1 cellular context compared by ENCODE assay signal in the genomic region with DNA sequence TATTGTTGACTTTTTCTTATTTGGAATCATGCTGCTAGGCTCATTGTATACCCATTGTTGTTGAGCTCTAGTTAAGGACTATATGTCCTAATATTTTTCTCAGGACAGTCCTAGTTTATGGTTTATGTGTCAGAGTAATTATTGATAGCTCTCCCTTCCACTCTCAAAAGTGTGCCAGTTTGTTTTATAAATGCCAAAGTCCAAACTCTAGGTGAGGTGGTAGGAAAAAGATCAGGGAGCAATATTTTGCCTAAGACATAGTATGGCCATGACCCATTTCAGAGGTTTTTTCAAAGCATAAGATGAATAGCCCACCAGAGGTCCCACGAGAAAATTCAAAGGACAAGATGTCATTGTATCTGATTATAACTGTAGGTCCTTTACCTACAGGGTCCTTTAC.
TF ChIP-seq lines count a peak whose summit lies in the region.

No MANE protein-coding gene starts in this region.

TF ChIP-seq in GM23338, 12 proteins besides CTCF, POLR2A, EP300 and RAD21 (continued from another document):
- TF ChIP-seq ETS1 (IDR thresholded peaks at IDR 0.05): no peak
- no peak for TF ChIP-seq ZNF114 (CRISPR knock-in tag; IDR thresholded peaks at IDR 0.05)
- TF ChIP-seq NANOG (IDR thresholded peaks at IDR 0.05; ENCODE audit: borderline replicate concordance): no peak
- TF ChIP-seq, protein P1, sequence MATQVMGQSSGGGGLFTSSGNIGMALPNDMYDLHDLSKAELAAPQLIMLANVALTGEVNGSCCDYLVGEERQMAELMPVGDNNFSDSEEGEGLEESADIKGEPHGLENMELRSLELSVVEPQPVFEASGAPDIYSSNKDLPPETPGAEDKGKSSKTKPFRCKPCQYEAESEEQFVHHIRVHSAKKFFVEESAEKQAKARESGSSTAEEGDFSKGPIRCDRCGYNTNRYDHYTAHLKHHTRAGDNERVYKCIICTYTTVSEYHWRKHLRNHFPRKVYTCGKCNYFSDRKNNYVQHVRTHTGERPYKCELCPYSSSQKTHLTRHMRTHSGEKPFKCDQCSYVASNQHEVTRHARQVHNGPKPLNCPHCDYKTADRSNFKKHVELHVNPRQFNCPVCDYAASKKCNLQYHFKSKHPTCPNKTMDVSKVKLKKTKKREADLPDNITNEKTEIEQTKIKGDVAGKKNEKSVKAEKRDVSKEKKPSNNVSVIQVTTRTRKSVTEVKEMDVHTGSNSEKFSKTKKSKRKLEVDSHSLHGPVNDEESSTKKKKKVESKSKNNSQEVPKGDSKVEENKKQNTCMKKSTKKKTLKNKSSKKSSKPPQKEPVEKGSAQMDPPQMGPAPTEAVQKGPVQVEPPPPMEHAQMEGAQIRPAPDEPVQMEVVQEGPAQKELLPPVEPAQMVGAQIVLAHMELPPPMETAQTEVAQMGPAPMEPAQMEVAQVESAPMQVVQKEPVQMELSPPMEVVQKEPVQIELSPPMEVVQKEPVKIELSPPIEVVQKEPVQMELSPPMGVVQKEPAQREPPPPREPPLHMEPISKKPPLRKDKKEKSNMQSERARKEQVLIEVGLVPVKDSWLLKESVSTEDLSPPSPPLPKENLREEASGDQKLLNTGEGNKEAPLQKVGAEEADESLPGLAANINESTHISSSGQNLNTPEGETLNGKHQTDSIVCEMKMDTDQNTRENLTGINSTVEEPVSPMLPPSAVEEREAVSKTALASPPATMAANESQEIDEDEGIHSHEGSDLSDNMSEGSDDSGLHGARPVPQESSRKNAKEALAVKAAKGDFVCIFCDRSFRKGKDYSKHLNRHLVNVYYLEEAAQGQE (IDR thresholded peaks at IDR 0.05; ENCODE audit: unreplicated experiment): no peak
- no peak for TF ChIP-seq EZH2phosphoT487 (IDR thresholded peaks at IDR 0.05; ENCODE audit: unreplicated experiment)
- no peak for TF ChIP-seq EZH2 (IDR thresholded peaks at IDR 0.05; ENCODE audit: low read depth, unreplicated experiment)
- no peak for TF ChIP-seq POLR2AphosphoS5 (IDR thresholded peaks at IDR 0.05; ENCODE audit: low read depth)
- TF ChIP-seq JUNB (IDR thresholded peaks at IDR 0.05; ENCODE audit: unreplicated experiment): no peak
- no peak for TF ChIP-seq STAT1 (IDR thresholded peaks at IDR 0.05; ENCODE audit: unreplicated experiment)
